ENCODE assay signal across 22 cellular contexts in the genomic region with DNA sequence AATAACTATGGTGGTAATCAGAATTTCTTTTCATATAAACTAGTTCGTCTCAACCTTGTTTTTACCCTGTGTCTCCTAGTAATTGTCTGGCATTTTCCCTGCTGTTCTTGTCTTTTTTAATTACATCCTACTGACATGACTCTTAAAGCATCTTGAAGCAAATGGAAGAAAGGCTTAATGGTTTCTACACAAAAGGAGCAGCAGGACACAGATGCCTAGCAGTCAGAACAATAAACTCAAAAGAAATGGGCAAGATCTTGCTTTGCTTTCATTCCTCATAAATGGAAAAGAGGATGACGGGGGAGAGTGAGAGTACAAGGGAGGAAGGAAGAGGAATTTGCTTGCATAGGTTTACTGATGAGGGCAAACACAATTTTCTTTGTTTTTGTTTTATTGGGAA.
"Had no signal": no experiment of that assay in that cellular context is flagged by ENCODE, and none has a peak within 500 bp of the region (broad histone marks: within the 10 kb centered on the region; RNA-seq: fewer than 3 reads in every experiment).

No MANE protein-coding gene starts in this region.

- H3K36me3 ChIP-seq: heart right ventricle, stomach, transverse colon had no signal

- ATAC-seq: heart right ventricle; left colon; sciatic nerve; stimulated activated memory B cell treated with anti-CD40 and anti-IgM and Interleukin-4, amounts not matched to agents 10 μg/mL and 1 μg/mL and 100 μg/mL, for 72 hours had no signal

- H3K4me3 Mint-ChIP-seq: activated naive CD4-positive, alpha-beta T cell treated with anti-CD3 and anti-CD28 coated beads for 36 hours; activated naive CD8-positive, alpha-beta T cell treated with anti-CD3 and anti-CD28 coated beads, Interleukin-2, amount 10 ng/mL, durations not matched to agents 7 days and 5 days; memory B cell; nephron progenitor cell; stimulated activated memory B cell treated with anti-CD40 and anti-IgM and Interleukin-4, amounts not matched to agents 10 μg/mL and 1 μg/mL and 100 μg/mL, for 72 hours; T-helper 1 cell treated with Interleukin-12 subunit alpha and Interleukin-12 subunit beta and Interleukin-4 antibody, amounts not matched to agents 30 μg/mL and 1 μg/mL, for 36 hours had no signal

- H3K9me3 ChIP-seq: heart right ventricle, stomach, transverse colon had no signal

- H3K4me1 Mint-ChIP-seq: activated naive CD8-positive, alpha-beta T cell treated with anti-CD3 and anti-CD28 coated beads, Interleukin-2, amount 10 ng/mL, durations not matched to agents 7 days and 5 days; memory B cell; nephron progenitor cell; stimulated activated memory B cell treated with anti-CD40 and anti-IgM and Interleukin-4, amounts not matched to agents 10 μg/mL and 1 μg/mL and 100 μg/mL, for 72 hours had no signal

- H3K4me1 ChIP-seq: heart right ventricle, stomach, transverse colon had no signal

- DNase-seq: activated CD4-positive, alpha-beta T cell treated with anti-CD3 and anti-CD28 coated beads for 4 hours; activated CD4-positive, alpha-beta T cell treated with anti-CD3 and anti-CD28 coated beads, Interleukin-2, amount 50 U/mL, for 48 hours; activated CD4-positive, CD25-positive, alpha-beta regulatory T cell; activated naive CD4-positive, alpha-beta T cell treated with anti-CD3 and anti-CD28 coated beads for 36 hours; activated naive CD8-positive, alpha-beta T cell treated with anti-CD3 and anti-CD28 coated beads, Interleukin-2, amount 10 ng/mL, durations not matched to agents 7 days and 5 days; activated T-cell treated with anti-CD3 and anti-CD28 coated beads, Interleukin-2, amount 50 U/mL, for 48 hours; amygdala; heart right ventricle; left colon; nephron progenitor cell; posterior cingulate gyrus; small intestine; stimulated activated CD4-positive, alpha-beta T cell treated with anti-CD3 and anti-CD28 coated beads, Interleukin-15, amount 100 ng/mL, for 24 hours; stomach; T1000; transverse colon had no signal

- H3K4me3 ChIP-seq: coronary artery, heart right ventricle, stomach, transverse colon had no signal

- H3K36me3 Mint-ChIP-seq: activated naive CD8-positive, alpha-beta T cell treated with anti-CD3 and anti-CD28 coated beads, Interleukin-2, amount 10 ng/mL, durations not matched to agents 7 days and 5 days; memory B cell; stimulated activated memory B cell treated with anti-CD40 and anti-IgM and Interleukin-4, amounts not matched to agents 10 μg/mL and 1 μg/mL and 100 μg/mL, for 72 hours had no signal

- H3K27ac Mint-ChIP-seq: activated naive CD4-positive, alpha-beta T cell treated with anti-CD3 and anti-CD28 coated beads for 36 hours; activated naive CD8-positive, alpha-beta T cell treated with anti-CD3 and anti-CD28 coated beads, Interleukin-2, amount 10 ng/mL, durations not matched to agents 7 days and 5 days; memory B cell; nephron progenitor cell; stimulated activated memory B cell treated with anti-CD40 and anti-IgM and Interleukin-4, amounts not matched to agents 10 μg/mL and 1 μg/mL and 100 μg/mL, for 72 hours; T-helper 1 cell treated with Interleukin-12 subunit alpha and Interleukin-12 subunit beta and Interleukin-4 antibody, amounts not matched to agents 30 μg/mL and 1 μg/mL, for 36 hours had no signal

- H3K9me3 Mint-ChIP-seq: activated naive CD4-positive, alpha-beta T cell treated with anti-CD3 and anti-CD28 coated beads for 36 hours; activated naive CD8-positive, alpha-beta T cell treated with anti-CD3 and anti-CD28 coated beads, Interleukin-2, amount 10 ng/mL, durations not matched to agents 7 days and 5 days; memory B cell; nephron progenitor cell; stimulated activated memory B cell treated with anti-CD40 and anti-IgM and Interleukin-4, amounts not matched to agents 10 μg/mL and 1 μg/mL and 100 μg/mL, for 72 hours; T-helper 1 cell treated with Interleukin-12 subunit alpha and Interleukin-12 subunit beta and Interleukin-4 antibody, amounts not matched to agents 30 μg/mL and 1 μg/mL, for 36 hours had no signal

- H3K27me3 Mint-ChIP-seq: stimulated activated memory B cell treated with anti-CD40 and anti-IgM and Interleukin-4, amounts not matched to agents 10 μg/mL and 1 μg/mL and 100 μg/mL, for 72 hours had no signal

- H3K27me3 ChIP-seq: heart right ventricle, stomach, transverse colon had no signal

- H3K27ac ChIP-seq: coronary artery, epithelial cell of prostate, heart right ventricle, stomach, transverse colon had no signal
